13 cellular contexts compared by ENCODE assay signal in genomic region chr6:56516003-56516402, GRCh38.
"Had no signal": no experiment of that assay in that cellular context is flagged by ENCODE, and none has a peak within 500 bp of the region (broad histone marks: within the 10 kb centered on the region; RNA-seq: fewer than 3 reads in every experiment).

No MANE protein-coding gene starts in this region.

- H3K9me3 ChIP-seq: neutrophil had no signal

- H3K4me1 Mint-ChIP-seq: activated naive CD8-positive, alpha-beta T cell treated with anti-CD3 and anti-CD28 coated beads for 36 hours; T-cell had no signal

- H3K9me3 Mint-ChIP-seq: activated T-cell treated with anti-CD3 and anti-CD28 coated beads, Interleukin-2, amount 50 U/mL, for 72 hours had no signal

- H3K27me3 Mint-ChIP-seq: T-cell had no signal

- H3K4me2 ChIP-seq: hepatocyte, smooth muscle cell had no signal

- H3K27ac ChIP-seq: neutrophil had no signal

- H2AFZ ChIP-seq: hepatocyte had no signal

- H3K27ac Mint-ChIP-seq: activated naive CD8-positive, alpha-beta T cell treated with anti-CD3 and anti-CD28 coated beads for 36 hours; activated T-cell treated with anti-CD3 and anti-CD28 coated beads, Interleukin-2, amount 50 U/mL, for 72 hours; stimulated activated naive CD8-positive, alpha-beta T cell treated with anti-CD3 and anti-CD28 coated beads, Interleukin-15, Interleukin-2, amounts not matched to agents 100 ng/mL and 50 ng/mL, for 24 hours; T-cell had no signal

- H3K4me3 ChIP-seq: hepatocyte, smooth muscle cell had no signal

- ATAC-seq: activated T-cell treated with anti-CD3 and anti-CD28 coated beads, Interleukin-2, amount 50 U/mL, for 72 hours; T-cell had no signal

- H3K4me3 Mint-ChIP-seq: activated naive CD8-positive, alpha-beta T cell treated with anti-CD3 and anti-CD28 coated beads for 36 hours; activated T-cell treated with anti-CD3 and anti-CD28 coated beads, Interleukin-2, amount 50 U/mL, for 72 hours; stimulated activated naive CD8-positive, alpha-beta T cell treated with anti-CD3 and anti-CD28 coated beads, Interleukin-15, Interleukin-2, amounts not matched to agents 100 ng/mL and 50 ng/mL, for 24 hours; T-cell had no signal

- H3K36me3 ChIP-seq: neutrophil had no signal

- DNase-seq: activated CD4-positive, alpha-beta T cell treated with anti-CD3 and anti-CD28 coated beads for 1 hour; activated CD4-positive, alpha-beta T cell treated with anti-CD3 and anti-CD28 coated beads, Interleukin-2, amount 50 U/mL, for 48 hours; activated gamma-delta T cell treated with Interleukin-2 at 50 U/mL for 16 hours; activated naive CD8-positive, alpha-beta T cell treated with anti-CD3 and anti-CD28 coated beads for 36 hours; activated T-cell treated with anti-CD3 and anti-CD28 coated beads, Interleukin-2, amount 50 U/mL, for 72 hours; anterior cingulate cortex; midbrain; T-cell; T1000 had no signal

- H3K27me3 ChIP-seq: hepatocyte, neutrophil had no signal

- H3K36me3 Mint-ChIP-seq: activated naive CD8-positive, alpha-beta T cell treated with anti-CD3 and anti-CD28 coated beads for 36 hours had no signal
